In the genomic region with DNA sequence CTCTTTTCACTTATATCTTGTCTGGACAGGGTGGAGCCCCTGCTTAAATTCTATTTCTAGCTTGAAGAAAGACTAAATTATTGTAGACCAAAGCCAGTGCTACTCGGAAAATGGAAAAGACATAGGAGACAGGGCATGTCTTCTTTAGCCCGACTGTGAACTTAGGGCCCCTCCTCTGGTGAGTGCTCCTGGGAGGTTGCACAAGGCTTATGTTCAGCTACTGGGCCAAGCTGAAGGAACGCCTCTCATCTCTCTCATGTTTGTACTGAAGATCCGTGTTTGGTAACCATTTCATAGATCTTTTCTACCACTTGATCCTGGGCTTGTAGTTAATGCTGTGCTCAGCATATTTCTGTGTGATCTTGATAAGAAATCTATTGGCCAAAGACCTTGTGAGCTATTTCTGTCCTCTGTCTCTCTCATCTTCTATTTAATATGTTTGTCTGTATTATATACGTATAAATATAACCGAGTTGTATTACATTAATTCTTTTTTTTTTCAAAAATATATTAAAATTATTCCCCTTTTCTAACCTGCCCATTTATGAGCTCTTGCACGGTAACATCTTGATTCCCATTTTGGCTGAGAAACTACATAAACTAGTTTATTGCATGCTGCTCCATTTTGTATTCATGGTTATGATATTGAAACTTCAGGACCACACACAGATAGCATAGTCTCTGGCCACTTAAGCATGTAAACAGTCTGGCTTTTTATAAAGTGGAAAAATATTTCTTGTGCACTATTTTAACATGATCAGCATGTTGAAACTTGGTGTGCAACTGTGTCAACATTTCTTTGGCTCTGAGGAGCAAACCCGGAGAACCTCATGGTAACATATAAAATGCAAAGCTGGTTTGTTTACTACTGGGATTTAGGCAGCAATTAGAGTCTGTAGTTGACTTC, we compare ENCODE assay signal across 11 cellular contexts.
DNase-seq lines count a peak whose midpoint lies in the region; ATAC-seq and TF ChIP-seq lines count a peak whose summit lies in the region.
"Had no signal": no experiment of that assay in that cellular context is flagged by ENCODE, and none has a peak within 500 bp of the region (broad histone marks: within the 10 kb centered on the region; RNA-seq: fewer than 3 reads in every experiment).

No MANE protein-coding gene starts in this region.

- H3K4me1 ChIP-seq in osteoblast (ENCODE audit: insufficient read depth, low read length) = peaks cover 25% of the 10 kb centered on the region

- H3K4me3 Mint-ChIP-seq in activated naive CD8-positive, alpha-beta T cell treated with anti-CD3 and anti-CD28 coated beads for 36 hours = no peak overlapping the region
- H3K4me3 Mint-ChIP-seq: activated T-helper 1 cell treated with anti-CD3 and anti-CD28 coated beads, Interleukin-12 subunit alpha, Interleukin-12 subunit beta, Interleukin-2, Interleukin-4 antibody, amounts not matched to agents 30 ng/mL and 10 ng/mL and 1 ng/mL, durations not matched to agents 14 hours and 24 hours and 36 hours had no signal

- H3K27me3 Mint-ChIP-seq in activated naive CD8-positive, alpha-beta T cell treated with anti-CD3 and anti-CD28 coated beads for 36 hours = no peaks in the 10 kb centered on the region

- no peak overlapping the region for H3K27ac Mint-ChIP-seq in activated naive CD8-positive, alpha-beta T cell treated with anti-CD3 and anti-CD28 coated beads for 36 hours
- H3K27ac Mint-ChIP-seq: activated T-helper 1 cell treated with anti-CD3 and anti-CD28 coated beads, Interleukin-12 subunit alpha, Interleukin-12 subunit beta, Interleukin-2, Interleukin-4 antibody, amounts not matched to agents 30 ng/mL and 10 ng/mL and 1 ng/mL, durations not matched to agents 14 hours and 24 hours and 36 hours had no signal

- no peaks in the 10 kb centered on the region for H4K20me1 ChIP-seq in osteoblast (ENCODE audit: insufficient read depth, low read length)

- H3K79me2 ChIP-seq in osteoblast (ENCODE audit: insufficient read depth, low read length) = peaks cover 8% of the 10 kb centered on the region

- H3K4me3 ChIP-seq in AG10803 (ENCODE audit: low read length) = no peak overlapping the region
- no peak overlapping the region for H3K4me3 ChIP-seq in fibroblast of mammary gland (ENCODE audit: control insufficient read depth, low read depth, low read length)
- H3K4me3 ChIP-seq in osteoblast (ENCODE audit: insufficient read depth, low read length) = no peak overlapping the region

- peaks cover 3% of the 10 kb centered on the region for H3K36me3 Mint-ChIP-seq in activated naive CD8-positive, alpha-beta T cell treated with anti-CD3 and anti-CD28 coated beads for 36 hours

- H3K9me3 Mint-ChIP-seq in activated naive CD8-positive, alpha-beta T cell treated with anti-CD3 and anti-CD28 coated beads for 36 hours = no peaks in the 10 kb centered on the region
- H3K9me3 Mint-ChIP-seq: activated T-helper 1 cell treated with anti-CD3 and anti-CD28 coated beads, Interleukin-12 subunit alpha, Interleukin-12 subunit beta, Interleukin-2, Interleukin-4 antibody, amounts not matched to agents 30 ng/mL and 10 ng/mL and 1 ng/mL, durations not matched to agents 14 hours and 24 hours and 36 hours had no signal

- H3K36me3 ChIP-seq in osteoblast (ENCODE audit: insufficient read depth, low read length) = no peaks in the 10 kb centered on the region

- H3K4me2 ChIP-seq in osteoblast (ENCODE audit: insufficient read depth, low read length) = peak overlapping the region; percentile 37

- TF ChIP-seq CTCF in AG10803 (conservative IDR thresholded peaks at IDR 0.05; ENCODE audit: low read length) (no peak), fibroblast of mammary gland (conservative IDR thresholded peaks at IDR 0.05; ENCODE audit: control insufficient read depth, insufficient read depth, low read depth, low read length) (no peak), osteoblast (IDR thresholded peaks at IDR 0.05; ENCODE audit: extremely low read depth, low read depth, low read length) (no peak)

- no peaks in the 10 kb centered on the region for H3K9me3 ChIP-seq in osteoblast (ENCODE audit: low read depth, low read length)

- H3K27ac ChIP-seq in osteoblast (ENCODE audit: low read depth, low read length) = no peak overlapping the region

- peak overlapping the region; percentile 35 for H2AFZ ChIP-seq in osteoblast (ENCODE audit: low read length)

- H3K4me1 Mint-ChIP-seq in activated naive CD8-positive, alpha-beta T cell treated with anti-CD3 and anti-CD28 coated beads for 36 hours = peaks cover 23% of the 10 kb centered on the region

- DNase-seq in AG10803 (ENCODE audit: low read depth) = peak; percentile 50
- peak; percentile 42 for DNase-seq in RPMI8226
- peak; percentile 84 for DNase-seq in fibroblast of mammary gland (ENCODE audit: low read depth)
- no peak for DNase-seq in osteoblast (ENCODE audit: insufficient read length, low spot score, missing footprints)
- DNase-seq in NCI-H2081 (lab: John Stamatoyannopoulos, UW) = no peak
- no peak for DNase-seq in activated naive CD8-positive, alpha-beta T cell treated with anti-CD3 and anti-CD28 coated beads for 36 hours
- DNase-seq: mesendoderm; stimulated activated CD4-positive, alpha-beta T cell treated with anti-CD3 and anti-CD28 coated beads, Interleukin-2, amount 100 ng/mL, for 48 hours had no signal

- no peak for ATAC-seq in GM19467 (IDR thresholded peaks at IDR 0.05; ENCODE audit: unreplicated experiment)
- no peak for ATAC-seq in HG03280 (IDR thresholded peaks at IDR 0.05; ENCODE audit: unreplicated experiment)

- H3K27me3 ChIP-seq in osteoblast (ENCODE audit: insufficient read depth, low read length) = no peaks in the 10 kb centered on the region

Comparison
In these comparisons a context has a peak if more than half of its experiments do, and no peak if none do; other contexts are left out.
1. DNase-seq: peak in AG10803 (single experiment), RPMI8226 (single experiment) and fibroblast of mammary gland (single experiment); none in osteoblast (single experiment), NCI-H2081 (0 of 2) and activated naive CD8-positive, alpha-beta T cell treated with anti-CD3 and anti-CD28 coated beads for 36 hours (single experiment).